ENCODE assay signal across 8 cellular contexts in genomic region chr12:6765048-6765633, GRCh38. TPM values are rescaled to one million over a fixed set of nuclear protein-coding genes. Genes with fewer than 3 reads are reported as not detected.
A peak's percentile ranks its signal among the peaks of the same experiment; 100 is the strongest.
DNase-seq lines count a peak whose midpoint lies in the region; ATAC-seq and TF ChIP-seq lines count a peak whose summit lies in the region.

No MANE protein-coding gene starts in this region.

- H3K9me3 ChIP-seq in gastroesophageal sphincter = no peaks in the 10 kb centered on the region

- peak overlapping the region; percentile 38 for H3K27ac Mint-ChIP-seq in activated CD8-positive, alpha-beta memory T cell treated with anti-CD3 and anti-CD28 coated beads, Interleukin-2, amount 10 ng/mL, durations not matched to agents 7 days and 5 days
- no peak overlapping the region for H3K27ac Mint-ChIP-seq in stimulated activated naive CD8-positive, alpha-beta T cell treated with anti-CD3 and anti-CD28 coated beads, Interleukin-15, amount 100 ng/mL, for 72 hours

- TF ChIP-seq EP300 in gastroesophageal sphincter (IDR thresholded peaks at IDR 0.05) = no peak

- CTCF ChIA-PET in activated CD8-positive, alpha-beta memory T cell treated with anti-CD3 and anti-CD28 coated beads, Interleukin-2, amount 10 ng/mL, durations not matched to agents 7 days and 5 days (lab: Charles Lee) = interaction anchor here (1.0 to 6.5 kb wide), 5 partner anchors 11 to 348 kb away, joined by 3 to 108 read pairs (median 5); partner anchors contain the start of gene MLF2

- peaks cover 0 to 64% (median 33%) of the 10 kb centered on the region in 3 donors for H3K4me1 ChIP-seq in gastroesophageal sphincter

- H3K27ac ChIP-seq in VCaP = peak overlapping the region; percentile 97
- H3K27ac ChIP-seq in gastroesophageal sphincter = peak overlapping the region; percentile 89 to 99 (median 97)

- TF ChIP-seq CTCF in VCaP (conservative IDR thresholded peaks at IDR 0.05) = no peak
- TF ChIP-seq CTCF in gastroesophageal sphincter (IDR thresholded peaks at IDR 0.05) = no peak

- peaks cover 43% of the 10 kb centered on the region for H3K4me1 Mint-ChIP-seq in activated CD8-positive, alpha-beta memory T cell treated with anti-CD3 and anti-CD28 coated beads, Interleukin-2, amount 10 ng/mL, durations not matched to agents 7 days and 5 days
- H3K4me1 Mint-ChIP-seq in stimulated activated naive CD8-positive, alpha-beta T cell treated with anti-CD3 and anti-CD28 coated beads, Interleukin-15, amount 100 ng/mL, for 72 hours = peaks cover 53% of the 10 kb centered on the region

- H3K36me3 ChIP-seq in gastroesophageal sphincter = peaks cover 0 to 9% of the 10 kb centered on the region in 2 donors

- peak overlapping the region; percentile 71 for H3K4me3 Mint-ChIP-seq in activated CD8-positive, alpha-beta memory T cell treated with anti-CD3 and anti-CD28 coated beads, Interleukin-2, amount 10 ng/mL, durations not matched to agents 7 days and 5 days
- peak overlapping the region; percentile 60 to 80 for H3K4me3 Mint-ChIP-seq in stimulated activated naive CD8-positive, alpha-beta T cell treated with anti-CD3 and anti-CD28 coated beads, Interleukin-15, amount 100 ng/mL, for 72 hours

- TF ChIP-seq POLR2A in gastroesophageal sphincter (IDR thresholded peaks at IDR 0.05) = no peak

- H3K36me3 Mint-ChIP-seq in activated CD8-positive, alpha-beta memory T cell treated with anti-CD3 and anti-CD28 coated beads, Interleukin-2, amount 10 ng/mL, durations not matched to agents 7 days and 5 days = peaks cover 4% of the 10 kb centered on the region

- DNase-seq in activated CD8-positive, alpha-beta memory T cell treated with anti-CD3 and anti-CD28 coated beads, Interleukin-2, amount 10 ng/mL, durations not matched to agents 7 days and 5 days = no peak
- DNase-seq in activated CD8-positive, alpha-beta memory T cell treated with anti-CD3 and anti-CD28 coated beads, Interleukin-2, amount 50 U/mL, for 4 hours = no peak
- DNase-seq in stimulated activated naive CD8-positive, alpha-beta T cell treated with anti-CD3 and anti-CD28 coated beads, Interleukin-15, amount 100 ng/mL, for 72 hours = no peak
- no peak for DNase-seq in mucosa of gallbladder (ENCODE audit: low spot score)
- no peak for DNase-seq in mesenteric fat pad (ENCODE audit: low spot score)

- 20 to 40% methylated on average over 5 to 7 of the region's 7 CpGs for WGBS in gastroesophageal sphincter (ENCODE audit: low coverage in 1 of 2), 2 donors

- H3K27me3 Mint-ChIP-seq in activated CD8-positive, alpha-beta memory T cell treated with anti-CD3 and anti-CD28 coated beads, Interleukin-2, amount 10 ng/mL, durations not matched to agents 7 days and 5 days = peaks cover 26% of the 10 kb centered on the region
- H3K27me3 Mint-ChIP-seq in stimulated activated naive CD8-positive, alpha-beta T cell treated with anti-CD3 and anti-CD28 coated beads, Interleukin-15, amount 100 ng/mL, for 72 hours = peaks cover 71% of the 10 kb centered on the region

- no peak for ATAC-seq in activated CD8-positive, alpha-beta memory T cell treated with anti-CD3 and anti-CD28 coated beads, Interleukin-2, amount 10 ng/mL, durations not matched to agents 7 days and 5 days
- ATAC-seq in gastroesophageal sphincter (no peak), GM21367 (IDR thresholded peaks at IDR 0.05; ENCODE audit: unreplicated experiment) (no peak)
- ATAC-seq in stimulated activated naive CD8-positive, alpha-beta T cell treated with anti-CD3 and anti-CD28 coated beads, Interleukin-15, amount 100 ng/mL, for 72 hours = no peak

- H3K27me3 ChIP-seq in gastroesophageal sphincter = no peaks in the 10 kb centered on the region

- H3K9me3 Mint-ChIP-seq in activated CD8-positive, alpha-beta memory T cell treated with anti-CD3 and anti-CD28 coated beads, Interleukin-2, amount 10 ng/mL, durations not matched to agents 7 days and 5 days (ENCODE audit: low read depth) = no peaks in the 10 kb centered on the region
- no peaks in the 10 kb centered on the region for H3K9me3 Mint-ChIP-seq in stimulated activated naive CD8-positive, alpha-beta T cell treated with anti-CD3 and anti-CD28 coated beads, Interleukin-15, amount 100 ng/mL, for 72 hours

- peak overlapping the region; percentile 57 to 91 for H3K4me3 ChIP-seq in gastroesophageal sphincter

RNA-seq across cellular contexts. Expression of gene PTMS, which starts 1.0 kb away (rescaled TPM):
- 100 to 1,000 TPM; 131 to 142 TPM for total RNA-seq in activated CD8-positive, alpha-beta memory T cell treated with anti-CD3 and anti-CD28 coated beads, Interleukin-2, amount 10 ng/mL, durations not matched to agents 7 days and 5 days
- 100 to 1,000 TPM; 259 to 516 (median 325) TPM for total RNA-seq in gastroesophageal sphincter
- total RNA-seq in mucosa of gallbladder = 293 TPM
- total RNA-seq in mesenteric fat pad = 161 TPM

RNA-seq across cellular contexts. Expression of gene LAG3, which starts 7.2 kb away (rescaled TPM):
- total RNA-seq in activated CD8-positive, alpha-beta memory T cell treated with anti-CD3 and anti-CD28 coated beads, Interleukin-2, amount 10 ng/mL, durations not matched to agents 7 days and 5 days = 100 to 1,000 TPM; 320 to 420 TPM
- 1 to 10 TPM in 3 of 4 donors, under 1 TPM in 1; 0.30 to 3.0 (median 1.9) TPM for total RNA-seq in gastroesophageal sphincter
- 1.4 TPM for total RNA-seq in mucosa of gallbladder
- total RNA-seq in mesenteric fat pad = 1.3 TPM

RNA-seq across cellular contexts. Expression of gene MLF2, which starts 12.2 kb away (rescaled TPM):
- 100 to 1,000 TPM; 102 to 113 TPM for total RNA-seq in activated CD8-positive, alpha-beta memory T cell treated with anti-CD3 and anti-CD28 coated beads, Interleukin-2, amount 10 ng/mL, durations not matched to agents 7 days and 5 days
- total RNA-seq in gastroesophageal sphincter (100 to 1,000 TPM; 140 to 290 (median 216) TPM), mucosa of gallbladder (175 TPM), mesenteric fat pad (145 TPM)

RNA-seq across cellular contexts. Expression of gene CD4, which starts 24.2 kb away (rescaled TPM):
- total RNA-seq in activated CD8-positive, alpha-beta memory T cell treated with anti-CD3 and anti-CD28 coated beads, Interleukin-2, amount 10 ng/mL, durations not matched to agents 7 days and 5 days = 1 to 10 TPM in 1 of 2 experiments, under 1 TPM in 1; 0.82 to 1.8 TPM
- total RNA-seq in gastroesophageal sphincter = 10 to 100 TPM in 2 of 4 donors, 1 to 10 TPM in 2; 2.6 to 15.2 (median 9.1) TPM
- total RNA-seq in mucosa of gallbladder = 32.1 TPM
- total RNA-seq in mesenteric fat pad = 31.3 TPM

RNA-seq across cellular contexts. Expression of gene COPS7A, which starts 41.3 kb away (rescaled TPM):
- 10 to 100 TPM; 28.2 to 30.0 TPM for total RNA-seq in activated CD8-positive, alpha-beta memory T cell treated with anti-CD3 and anti-CD28 coated beads, Interleukin-2, amount 10 ng/mL, durations not matched to agents 7 days and 5 days
- total RNA-seq in gastroesophageal sphincter = 10 to 100 TPM; 54.4 to 69.5 (median 55.4) TPM
- total RNA-seq in mucosa of gallbladder = 61.4 TPM
- total RNA-seq in mesenteric fat pad = 57.5 TPM

Comparison
In these comparisons a context has a peak if more than half of its experiments do, and no peak if none do; other contexts are left out.
1. RNA of gene LAG3, which starts 7.2 kb away (total RNA-seq): 320 to 420 TPM in activated CD8-positive, alpha-beta memory T cell treated with anti-CD3 and anti-CD28 coated beads, Interleukin-2, amount 10 ng/mL, durations not matched to agents 7 days and 5 days; 0.30 to 3.0 TPM in gastroesophageal sphincter, 1.4 TPM in mucosa of gallbladder (single experiment) and 1.3 TPM in mesenteric fat pad (single experiment); every median in the first group is over 10 times any median in the second.